ENCODE assay signal across 21 cellular contexts in the genomic region with DNA sequence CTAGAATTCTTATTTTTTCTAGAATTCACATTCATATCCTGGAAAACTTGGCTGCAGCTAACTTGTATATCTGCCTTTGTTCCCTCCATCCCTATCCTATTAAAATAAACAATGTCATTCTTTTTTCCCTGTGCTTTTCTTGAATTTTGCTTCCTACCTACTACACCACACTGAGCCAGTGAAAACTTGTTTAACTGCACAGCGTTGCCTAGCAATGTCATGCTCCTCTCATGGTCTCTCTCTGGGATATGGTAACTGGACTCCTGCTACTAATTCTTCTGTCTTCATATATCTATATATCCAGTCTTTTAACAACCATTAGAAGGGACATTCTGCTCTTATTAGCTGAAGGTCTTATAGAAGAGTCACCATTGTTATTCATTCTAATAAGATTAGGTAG.
"Had no signal": no experiment of that assay in that cellular context is flagged by ENCODE, and none has a peak within 500 bp of the region (broad histone marks: within the 10 kb centered on the region; RNA-seq: fewer than 3 reads in every experiment).

No MANE protein-coding gene starts in this region.

- H3K27me3 Mint-ChIP-seq: activated naive CD4-positive, alpha-beta T cell treated with anti-CD3 and anti-CD28 coated beads, Interleukin-2, amount 10 ng/mL, durations not matched to agents 7 days and 5 days; activated naive CD8-positive, alpha-beta T cell treated with anti-CD3 and anti-CD28 coated beads, Interleukin-2, amount 50 U/mL, for 24 hours; natural killer cell treated with Interleukin-12 subunit alpha and Interleukin-12 subunit beta and Interleukin-15 and Interleukin-18, amount 100 ng/mL, for 72 hours had no signal

- H3K4me3 ChIP-seq: lung, right atrium auricular region had no signal

- DNase-seq: activated CD4-positive, alpha-beta T cell treated with anti-CD3 and anti-CD28 coated beads, Interleukin-2, amount 50 U/mL, for 1 hour; activated CD4-positive, CD25-positive, alpha-beta regulatory T cell; activated CD8-positive, alpha-beta memory T cell treated with anti-CD3 and anti-CD28 coated beads, Interleukin-2, amount 50 U/mL, for 4 hours; activated naive CD4-positive, alpha-beta T cell treated with anti-CD3 and anti-CD28 coated beads, Interleukin-2, amount 10 ng/mL, durations not matched to agents 7 days and 5 days; activated naive CD8-positive, alpha-beta T cell treated with anti-CD3 and anti-CD28 coated beads, Interleukin-2, amount 50 U/mL, for 24 hours; activated T-cell treated with anti-CD3 and anti-CD28 coated beads, Interleukin-2, amount 50 U/mL, for 4 hours; anterior cingulate cortex; brain microvascular endothelial cell; central memory CD4-positive, alpha-beta T cell; endodermal cell; foreskin melanocyte; glutamatergic neuron; hippocampal formation; islet precursor cell; stimulated activated CD4-positive, alpha-beta T cell treated with anti-CD3 and anti-CD28 coated beads, Interleukin-12 subunit alpha, Interleukin-12 subunit beta, amount 100 ng/mL, for 4 hours; stimulated activated CD4-positive, alpha-beta T cell treated with anti-CD3 and anti-CD28 coated beads, Interleukin-1b, Interleukin-23, amount 100 ng/mL, for 48 hours; stimulated activated CD8-positive, alpha-beta memory T cell treated with anti-CD3 and anti-CD28 coated beads, Interleukin-4, amount 100 ng/mL, for 48 hours; stimulated activated naive CD4-positive, alpha-beta T cell had no signal

- H3K4me3 Mint-ChIP-seq: activated naive CD4-positive, alpha-beta T cell treated with anti-CD3 and anti-CD28 coated beads, Interleukin-2, amount 10 ng/mL, durations not matched to agents 7 days and 5 days; activated naive CD8-positive, alpha-beta T cell treated with anti-CD3 and anti-CD28 coated beads, Interleukin-2, amount 50 U/mL, for 24 hours; activated T-cell treated with anti-CD3 and anti-CD28 coated beads, Interleukin-2, amount 50 U/mL, for 4 hours; endodermal cell; natural killer cell treated with Interleukin-12 subunit alpha and Interleukin-12 subunit beta and Interleukin-15 and Interleukin-18, amount 100 ng/mL, for 72 hours had no signal

- H3K36me3 Mint-ChIP-seq: activated naive CD4-positive, alpha-beta T cell treated with anti-CD3 and anti-CD28 coated beads, Interleukin-2, amount 10 ng/mL, durations not matched to agents 7 days and 5 days; natural killer cell treated with Interleukin-12 subunit alpha and Interleukin-12 subunit beta and Interleukin-15 and Interleukin-18, amount 100 ng/mL, for 72 hours had no signal

- H3K27ac Mint-ChIP-seq: activated naive CD4-positive, alpha-beta T cell treated with anti-CD3 and anti-CD28 coated beads, Interleukin-2, amount 10 ng/mL, durations not matched to agents 7 days and 5 days; activated naive CD8-positive, alpha-beta T cell treated with anti-CD3 and anti-CD28 coated beads, Interleukin-2, amount 50 U/mL, for 24 hours; endodermal cell; natural killer cell treated with Interleukin-12 subunit alpha and Interleukin-12 subunit beta and Interleukin-15 and Interleukin-18, amount 100 ng/mL, for 72 hours had no signal

- H3K9me3 Mint-ChIP-seq: activated naive CD4-positive, alpha-beta T cell treated with anti-CD3 and anti-CD28 coated beads, Interleukin-2, amount 10 ng/mL, durations not matched to agents 7 days and 5 days; activated naive CD8-positive, alpha-beta T cell treated with anti-CD3 and anti-CD28 coated beads, Interleukin-2, amount 50 U/mL, for 24 hours; activated T-cell treated with anti-CD3 and anti-CD28 coated beads, Interleukin-2, amount 50 U/mL, for 4 hours; endodermal cell had no signal

- H3K4me1 Mint-ChIP-seq: activated naive CD4-positive, alpha-beta T cell treated with anti-CD3 and anti-CD28 coated beads, Interleukin-2, amount 10 ng/mL, durations not matched to agents 7 days and 5 days; activated naive CD8-positive, alpha-beta T cell treated with anti-CD3 and anti-CD28 coated beads, Interleukin-2, amount 50 U/mL, for 24 hours; endodermal cell had no signal
